17 cellular contexts compared by ENCODE assay signal in genomic region chr4:151537726-151538125, GRCh38.
DNase-seq lines count a peak whose midpoint lies in the region; ATAC-seq, FAIRE-seq and TF ChIP-seq lines count a peak whose summit lies in the region.
"Had no signal": no experiment of that assay in that cellular context is flagged by ENCODE, and none has a peak within 500 bp of the region (broad histone marks: within the 10 kb centered on the region; RNA-seq: fewer than 3 reads in every experiment).

No MANE protein-coding gene starts in this region.

- DNase-seq in GM23338 (ENCODE audit: low spot score) (no peak), astrocyte (ENCODE audit: low read depth) (peak; percentile 24), fibroblast of the conjunctiva (ENCODE audit: low read depth) (peak; percentile 28), sciatic nerve (ENCODE audit: low spot score) (no peak), Caco-2 (no peak), NCI-H187 (lab: John Stamatoyannopoulos, UW) (no peak)
- DNase-seq: activated CD4-positive, alpha-beta T cell treated with anti-CD3 and anti-CD28 coated beads, Interleukin-2, amount 50 U/mL, for 4 hours; activated T-cell treated with anti-CD3 and anti-CD28 coated beads, Interleukin-2, amount 50 U/mL, for 72 hours; cortex of kidney; erythroblast; NCI-H1092; right cardiac atrium; stimulated activated CD4-positive, alpha-beta T cell treated with anti-CD3 and anti-CD28 coated beads, Interleukin-4, amount 100 ng/mL, for 1 hour had no signal

- BruUV-seq in Caco-2 (replicated peaks; lab: Mats Ljungman, UMichigan): no TSS peak

- no peak for FAIRE-seq in astrocyte (lab: Jason Lieb, UNC)

- H4K20me1 ChIP-seq in GM23338 (replicated peaks; ENCODE audit: insufficient read depth): peaks cover 8% of the 10 kb centered on the region
- H4K20me1 ChIP-seq in astrocyte (ENCODE audit: insufficient read depth, low read length): no peaks in the 10 kb centered on the region

- H3K27ac Mint-ChIP-seq in GM23338: no peak overlapping the region
- no peak overlapping the region for H3K27ac Mint-ChIP-seq in astrocyte (ENCODE audit: unreplicated experiment)
- no peak overlapping the region for H3K27ac Mint-ChIP-seq in Caco-2 (ENCODE audit: unreplicated experiment)
- H3K27ac Mint-ChIP-seq: activated T-cell treated with anti-CD3 and anti-CD28 coated beads, Interleukin-2, amount 50 U/mL, for 72 hours; B cell; nephron had no signal

- H3K4me1 ChIP-seq in GM23338 (ENCODE audit: insufficient read depth): peaks cover 44% of the 10 kb centered on the region
- H3K4me1 ChIP-seq in astrocyte (ENCODE audit: insufficient read depth, low read length): peaks cover 18% of the 10 kb centered on the region
- no peaks in the 10 kb centered on the region for H3K4me1 ChIP-seq in Caco-2

- POLR2A ChIA-PET in Caco-2 (lab: Charles Lee): no interaction called here

- no peak overlapping the region for H3K4me3 ChIP-seq in GM23338
- no peak overlapping the region for H3K4me3 ChIP-seq in astrocyte (ENCODE audit: insufficient read depth, low read depth, low read length)
- H3K4me3 ChIP-seq in Caco-2 (ENCODE audit: low read depth, low read length): no peak overlapping the region

- TF ChIP-seq CTCF in GM23338 (conservative IDR thresholded peaks at IDR 0.05; ENCODE audit: low read depth in 2 of 2) (no peak), astrocyte (IDR thresholded peaks at IDR 0.05; ENCODE audit: insufficient read depth, low read depth, low read length) (no peak), Caco-2 (IDR thresholded peaks at IDR 0.05; ENCODE audit: insufficient read depth in 1 of 2, low read depth in 1 of 2, low read length in 1 of 2, severe bottlenecking in 1 of 2, unreplicated experiment in 1 of 2) (no peak)

- H3K9ac ChIP-seq in astrocyte (ENCODE audit: low read length): no peak overlapping the region

- H3K4me2 ChIP-seq in GM23338: peak overlapping the region; percentile 48
- no peak overlapping the region for H3K4me2 ChIP-seq in astrocyte (ENCODE audit: low read length)

- intact Hi-C loops in sciatic nerve (cut with DNase I): no loop called here
- intact Hi-C loops in Caco-2 (cut with micrococcal nuclease; ENCODE audit: unreplicated experiment): no loop called here

- CTCF ChIA-PET in Caco-2 (lab: Charles Lee): no interaction called here

- H3K27me3 Mint-ChIP-seq in GM23338 (ENCODE audit: insufficient read depth, low read depth, poor library complexity) (peaks cover 2% of the 10 kb centered on the region), astrocyte (ENCODE audit: low read depth, unreplicated experiment) (no peaks in the 10 kb centered on the region), Caco-2 (ENCODE audit: insufficient read depth, unreplicated experiment) (no peaks in the 10 kb centered on the region)

- H2AFZ ChIP-seq in GM23338: no peak overlapping the region
- H2AFZ ChIP-seq in astrocyte (ENCODE audit: low read depth, low read length): no peak overlapping the region

- no peaks in the 10 kb centered on the region for H3K9me3 ChIP-seq in astrocyte (ENCODE audit: insufficient read depth, low read depth, low read length)
- no peaks in the 10 kb centered on the region for H3K9me3 ChIP-seq in Caco-2

- H3K36me3 Mint-ChIP-seq in GM23338 (ENCODE audit: low read depth): peaks cover 15% of the 10 kb centered on the region; the same call in 2 of the 3 replicates
- H3K36me3 Mint-ChIP-seq in astrocyte (ENCODE audit: low read depth, unreplicated experiment): no peaks in the 10 kb centered on the region
- no peaks in the 10 kb centered on the region for H3K36me3 Mint-ChIP-seq in Caco-2 (ENCODE audit: insufficient read depth, unreplicated experiment)

- H3K27ac ChIP-seq in GM23338 (ENCODE audit: low read depth) (no peak overlapping the region), astrocyte (ENCODE audit: low read depth, low read length) (no peak overlapping the region)

- no peak overlapping the region for H3K4me3 Mint-ChIP-seq in GM23338
- no peak overlapping the region for H3K4me3 Mint-ChIP-seq in astrocyte (ENCODE audit: unreplicated experiment)
- no peak overlapping the region for H3K4me3 Mint-ChIP-seq in Caco-2 (ENCODE audit: unreplicated experiment)
- H3K4me3 Mint-ChIP-seq: activated T-cell treated with anti-CD3 and anti-CD28 coated beads, Interleukin-2, amount 50 U/mL, for 72 hours; B cell; nephron had no signal

- H3K4me1 Mint-ChIP-seq in GM23338 (peaks cover 49% of the 10 kb centered on the region), astrocyte (ENCODE audit: low read depth, unreplicated experiment) (peaks cover 17% of the 10 kb centered on the region), Caco-2 (ENCODE audit: low read depth, unreplicated experiment) (no peaks in the 10 kb centered on the region)
- H3K4me1 Mint-ChIP-seq: B cell had no signal

- H3K79me2 ChIP-seq in GM23338 (replicated peaks; ENCODE audit: insufficient read depth) (peaks cover 16% of the 10 kb centered on the region), astrocyte (ENCODE audit: insufficient read depth, low read length) (no peaks in the 10 kb centered on the region)

- H3K27me3 ChIP-seq in GM23338 (ENCODE audit: insufficient read depth): no peaks in the 10 kb centered on the region
- no peaks in the 10 kb centered on the region for H3K27me3 ChIP-seq in astrocyte (ENCODE audit: insufficient read depth, low read length)
- no peaks in the 10 kb centered on the region for H3K27me3 ChIP-seq in Caco-2 (replicated peaks; ENCODE audit: control insufficient read depth, insufficient read depth, low read length)

- no peaks in the 10 kb centered on the region for H3K9me2 ChIP-seq in GM23338 (ENCODE audit: insufficient read depth)

- H3K9me3 Mint-ChIP-seq in GM23338 (no peaks in the 10 kb centered on the region), astrocyte (ENCODE audit: unreplicated experiment) (no peaks in the 10 kb centered on the region), Caco-2 (ENCODE audit: unreplicated experiment) (no peaks in the 10 kb centered on the region)
- H3K9me3 Mint-ChIP-seq: activated T-cell treated with anti-CD3 and anti-CD28 coated beads, Interleukin-2, amount 50 U/mL, for 72 hours; nephron had no signal

- ATAC-seq in GM23338: no peak
- ATAC-seq in sciatic nerve: peak; percentile 26
- no peak for ATAC-seq in HG03378 (IDR thresholded peaks at IDR 0.05; ENCODE audit: unreplicated experiment)
- ATAC-seq in HG02884 (IDR thresholded peaks at IDR 0.05; ENCODE audit: unreplicated experiment): no peak
- ATAC-seq: activated T-cell treated with anti-CD3 and anti-CD28 coated beads, Interleukin-2, amount 50 U/mL, for 72 hours; right cardiac atrium had no signal

- no peaks in the 10 kb centered on the region for H3K36me3 ChIP-seq in GM23338 (ENCODE audit: insufficient read depth)
- H3K36me3 ChIP-seq in astrocyte (ENCODE audit: insufficient read depth, low read length): no peaks in the 10 kb centered on the region
- H3K36me3 ChIP-seq in Caco-2 (ENCODE audit: control insufficient read depth, insufficient read depth, low read length): no peaks in the 10 kb centered on the region

- no peaks in the 10 kb centered on the region for H3F3A ChIP-seq in GM23338 (replicated peaks; ENCODE audit: low read depth)

Comparison
In these comparisons a context has a peak if more than half of its experiments do, and no peak if none do; other contexts are left out.
1. DNase-seq: peak in astrocyte (single experiment) and fibroblast of the conjunctiva (single experiment); none in GM23338 (single experiment), sciatic nerve (single experiment), Caco-2 (0 of 2) and NCI-H187 (0 of 2).